ENCODE assay signal across 12 cellular contexts in genomic region chr5:172678902-172679301, GRCh38. TPM values are rescaled to one million over a fixed set of nuclear protein-coding genes. Genes with fewer than 3 reads are reported as not detected.
A peak's percentile ranks its signal among the peaks of the same experiment; 100 is the strongest.
DNase-seq lines count a peak whose midpoint lies in the region; ATAC-seq, FAIRE-seq and TF ChIP-seq lines count a peak whose summit lies in the region.
"Had no signal": no experiment of that assay in that cellular context is flagged by ENCODE, and none has a peak within 500 bp of the region (broad histone marks: within the 10 kb centered on the region; RNA-seq: fewer than 3 reads in every experiment).

No MANE protein-coding gene starts in this region.

- H3K27me3 Mint-ChIP-seq in activated CD8-positive, alpha-beta T cell treated with anti-CD3 and anti-CD28 coated beads, Interleukin-2, amount 10 ng/mL, durations not matched to agents 7 days and 5 days (ENCODE audit: low read depth), result peaks cover 6% of the 10 kb centered on the region
- peaks cover 4% of the 10 kb centered on the region for H3K27me3 Mint-ChIP-seq in activated CD4-positive, alpha-beta T cell treated with anti-CD3 and anti-CD28 coated beads for 36 hours

- no peaks in the 10 kb centered on the region for H3K36me3 ChIP-seq in A673 (ENCODE audit: insufficient read depth, low read length, poor library complexity, severe bottlenecking)

- H3K4me1 Mint-ChIP-seq in activated CD8-positive, alpha-beta T cell treated with anti-CD3 and anti-CD28 coated beads, Interleukin-2, amount 10 ng/mL, durations not matched to agents 7 days and 5 days (ENCODE audit: low read depth), result peaks cover 3% of the 10 kb centered on the region
- H3K4me1 Mint-ChIP-seq in activated CD4-positive, alpha-beta T cell treated with anti-CD3 and anti-CD28 coated beads for 36 hours, result no peaks in the 10 kb centered on the region

- H3K9me3 Mint-ChIP-seq in activated CD8-positive, alpha-beta T cell treated with anti-CD3 and anti-CD28 coated beads, Interleukin-2, amount 10 ng/mL, durations not matched to agents 7 days and 5 days (ENCODE audit: insufficient read depth), result no peaks in the 10 kb centered on the region
- H3K9me3 Mint-ChIP-seq in activated CD4-positive, alpha-beta T cell treated with anti-CD3 and anti-CD28 coated beads for 36 hours (ENCODE audit: low read depth), result no peaks in the 10 kb centered on the region
- H3K9me3 Mint-ChIP-seq: activated T-cell treated with anti-CD3 and anti-CD28 coated beads, Interleukin-2, amount 50 U/mL, for 4 hours had no signal

- peak in 9 of 14 donors; percentile 9 to 52 (median 31) for DNase-seq in C1 segment of cervical spinal cord (lab: John Stamatoyannopoulos, UW)
- DNase-seq in NCI-H510A (lab: John Stamatoyannopoulos, UW), result peak; percentile 40
- peak; percentile 91 for DNase-seq in cardiac septum (ENCODE audit: low spot score)
- peak in 9 of 10 donors; percentile 31 to 94 (median 69) for DNase-seq in posterior cingulate gyrus
- DNase-seq in activated CD8-positive, alpha-beta T cell treated with anti-CD3 and anti-CD28 coated beads, Interleukin-2, amount 10 ng/mL, durations not matched to agents 7 days and 5 days, result no peak
- no peak for DNase-seq in HTR-8/SVneo (ENCODE audit: insufficient read length, low spot score)
- DNase-seq in A673 (ENCODE audit: low spot score), result no peak
- DNase-seq in activated CD4-positive, alpha-beta T cell treated with anti-CD3 and anti-CD28 coated beads for 36 hours, result no peak
- DNase-seq: activated T-cell treated with anti-CD3 and anti-CD28 coated beads, Interleukin-2, amount 50 U/mL, for 4 hours; CD4-positive, CD25-positive, alpha-beta regulatory T cell; stimulated activated CD8-positive, alpha-beta memory T cell treated with anti-CD3 and anti-CD28 coated beads, Interleukin-4, amount 100 ng/mL, for 48 hours had no signal

- ATAC-seq in activated CD8-positive, alpha-beta T cell treated with anti-CD3 and anti-CD28 coated beads, Interleukin-2, amount 10 ng/mL, durations not matched to agents 7 days and 5 days, result no peak
- ATAC-seq in activated CD4-positive, alpha-beta T cell treated with anti-CD3 and anti-CD28 coated beads for 36 hours, result no peak
- ATAC-seq: activated T-cell treated with anti-CD3 and anti-CD28 coated beads, Interleukin-2, amount 50 U/mL, for 4 hours had no signal

- no peak for FAIRE-seq in HTR-8/SVneo (lab: Jason Lieb, UNC)

- CTCF ChIA-PET in activated CD8-positive, alpha-beta T cell treated with anti-CD3 and anti-CD28 coated beads, Interleukin-2, amount 10 ng/mL, durations not matched to agents 7 days and 5 days (lab: Charles Lee), result no interaction called here
- CTCF ChIA-PET in A673 (lab: Charles Lee), result no interaction called here
- CTCF ChIA-PET in activated CD4-positive, alpha-beta T cell treated with anti-CD3 and anti-CD28 coated beads for 36 hours (lab: Charles Lee), result no interaction called here

- intact Hi-C loops in cardiac septum (cut with DNase I), result no loop called here
- intact Hi-C loops in posterior cingulate gyrus (cut with DNase I), result no loop called here
- intact Hi-C loops in A673 (cut with micrococcal nuclease; ENCODE audit: unreplicated experiment), result no loop called here
- intact Hi-C loops in activated CD4-positive, alpha-beta T cell treated with anti-CD3 and anti-CD28 coated beads for 36 hours (cut with DNase I, micrococcal nuclease), result no loop called here

- H3K27ac ChIP-seq in A673 (ENCODE audit: low read depth, low read length, poor library complexity, severe bottlenecking), result no peak overlapping the region
- H3K27ac ChIP-seq: skin epidermis had no signal

- H3K4me3 Mint-ChIP-seq in activated CD8-positive, alpha-beta T cell treated with anti-CD3 and anti-CD28 coated beads, Interleukin-2, amount 10 ng/mL, durations not matched to agents 7 days and 5 days, result no peak overlapping the region
- H3K4me3 Mint-ChIP-seq in activated CD4-positive, alpha-beta T cell treated with anti-CD3 and anti-CD28 coated beads for 36 hours, result no peak overlapping the region
- H3K4me3 Mint-ChIP-seq: activated T-cell treated with anti-CD3 and anti-CD28 coated beads, Interleukin-2, amount 50 U/mL, for 4 hours; CD4-positive, CD25-positive, alpha-beta regulatory T cell had no signal

- H3K4me1 ChIP-seq in A673 (ENCODE audit: insufficient read depth, low read length, poor library complexity, severe bottlenecking), result no peaks in the 10 kb centered on the region

- no peak overlapping the region for H3K4me3 ChIP-seq in A673 (ENCODE audit: low read depth, low read length, poor library complexity, severe bottlenecking)
- H3K4me3 ChIP-seq: skin epidermis had no signal

- H3K36me3 Mint-ChIP-seq in activated CD8-positive, alpha-beta T cell treated with anti-CD3 and anti-CD28 coated beads, Interleukin-2, amount 10 ng/mL, durations not matched to agents 7 days and 5 days (ENCODE audit: low read depth), result peaks cover 3% of the 10 kb centered on the region
- no peaks in the 10 kb centered on the region for H3K36me3 Mint-ChIP-seq in activated CD4-positive, alpha-beta T cell treated with anti-CD3 and anti-CD28 coated beads for 36 hours (ENCODE audit: low read depth)
- H3K36me3 Mint-ChIP-seq: CD4-positive, CD25-positive, alpha-beta regulatory T cell had no signal

- no peaks in the 10 kb centered on the region for H3K9me3 ChIP-seq in A673 (ENCODE audit: low read depth, low read length, poor library complexity, severe bottlenecking)

- no peaks in the 10 kb centered on the region for H3K27me3 ChIP-seq in A673 (replicated peaks; ENCODE audit: insufficient read depth, low read depth, low read length, poor library complexity)

- H3K27ac Mint-ChIP-seq in activated CD8-positive, alpha-beta T cell treated with anti-CD3 and anti-CD28 coated beads, Interleukin-2, amount 10 ng/mL, durations not matched to agents 7 days and 5 days, result no peak overlapping the region
- H3K27ac Mint-ChIP-seq in activated CD4-positive, alpha-beta T cell treated with anti-CD3 and anti-CD28 coated beads for 36 hours, result no peak overlapping the region

- TF ChIP-seq CTCF in A673 (conservative IDR thresholded peaks at IDR 0.05; ENCODE audit: low read depth, low read length), result no peak

- BruUV-seq in A673 (replicated peaks; lab: Mats Ljungman, UMichigan), result no TSS peak

- POLR2A ChIA-PET in activated CD8-positive, alpha-beta T cell treated with anti-CD3 and anti-CD28 coated beads, Interleukin-2, amount 10 ng/mL, durations not matched to agents 7 days and 5 days (lab: Charles Lee), result no interaction called here
- POLR2A ChIA-PET in A673 (lab: Charles Lee; ENCODE audit: low non-redundant PET), result no interaction called here
- POLR2A ChIA-PET in activated CD4-positive, alpha-beta T cell treated with anti-CD3 and anti-CD28 coated beads for 36 hours (lab: Charles Lee), result no interaction called here

RNA-seq across cellular contexts. Expression of gene NEURL1B, which starts 37.8 kb away (rescaled TPM):
- total RNA-seq in cardiac septum (19.7 TPM), A673 (2021) (5.1 and 5.7 TPM in 2 replicates)
- total RNA-seq in activated CD8-positive, alpha-beta T cell treated with anti-CD3 and anti-CD28 coated beads, Interleukin-2, amount 10 ng/mL, durations not matched to agents 7 days and 5 days, result 1 to 10 TPM; 3.9 to 4.2 TPM
- total RNA-seq in activated CD4-positive, alpha-beta T cell treated with anti-CD3 and anti-CD28 coated beads for 36 hours, result under 1 TPM; 0.16 to 0.19 TPM

Comparison
In these comparisons a context has a peak if more than half of its experiments do, and no peak if none do; other contexts are left out.
1. DNase-seq: peak in C1 segment of cervical spinal cord (9 of 14), NCI-H510A (single experiment), cardiac septum (single experiment) and posterior cingulate gyrus (9 of 10); none in activated CD8-positive, alpha-beta T cell treated with anti-CD3 and anti-CD28 coated beads, Interleukin-2, amount 10 ng/mL, durations not matched to agents 7 days and 5 days (single experiment), HTR-8/SVneo (single experiment), A673 (single experiment) and activated CD4-positive, alpha-beta T cell treated with anti-CD3 and anti-CD28 coated beads for 36 hours (single experiment).